Comparison of ENCODE assay signal across 26 cellular contexts in genomic region chrX:72117636-72118215, GRCh38.
"Had no signal": no experiment of that assay in that cellular context is flagged by ENCODE, and none has a peak within 500 bp of the region (broad histone marks: within the 10 kb centered on the region; RNA-seq: fewer than 3 reads in every experiment).

No MANE protein-coding gene starts in this region.

- H2AFZ ChIP-seq: parathyroid adenoma had no signal

- H3K4me3 ChIP-seq: esophagus squamous epithelium, psoas muscle, sigmoid colon, stomach, thyroid gland, upper lobe of left lung, vagina had no signal

- ATAC-seq: activated CD4-positive, CD25-positive, alpha-beta regulatory T cell treated with anti-CD3 and anti-CD28 coated beads, Interleukin-2, amount 50 U/mL, for 24 hours; psoas muscle; stimulated activated naive B cell treated with anti-CD40 and anti-IgM and Interleukin-4, amounts not matched to agents 10 μg/mL and 1 μg/mL and 100 μg/mL, for 72 hours had no signal

- H3K9ac ChIP-seq: parathyroid adenoma had no signal

- H3K79me2 ChIP-seq: parathyroid adenoma had no signal

- DNase-seq: activated CD4-positive, alpha-beta T cell treated with anti-CD3 and anti-CD28 coated beads for 48 hours; activated CD4-positive, alpha-beta T cell treated with anti-CD3 and anti-CD28 coated beads, Interleukin-2, amount 50 U/mL, for 48 hours; activated CD8-positive, alpha-beta memory T cell treated with anti-CD3 and anti-CD28 coated beads, Interleukin-2, amount 50 U/mL, for 4 hours; activated gamma-delta T cell treated with Interleukin-2 at 50 U/mL for 16 hours; activated naive CD4-positive, alpha-beta T cell treated with anti-CD3 and anti-CD28 coated beads, Interleukin-2, amount 50 U/mL, for 16 hours; activated T-cell treated with anti-CD3 and anti-CD28 coated beads, Interleukin-2, amount 50 U/mL, for 1 hour; amniotic stem cell; central memory CD4-positive, alpha-beta T cell; esophagus squamous epithelium; hippocampal formation; naive B cell; occipital lobe; psoas muscle; small intestine; stimulated activated CD4-positive, alpha-beta T cell treated with anti-CD3 and anti-CD28 coated beads, Interleukin-1b, Interleukin-23, amount 100 ng/mL, for 48 hours; stimulated activated naive B cell treated with anti-CD40 and anti-IgM and Interleukin-4, amounts not matched to agents 10 μg/mL and 1 μg/mL and 100 μg/mL, for 72 hours; stomach; T-helper 9 cell; thyroid gland; WERI-Rb-1 had no signal

- H3K36me3 ChIP-seq: esophagus squamous epithelium, sigmoid colon, stomach, thyroid gland, upper lobe of left lung, vagina, WERI-Rb-1 had no signal

- H3K27me3 ChIP-seq: sigmoid colon, stomach, thyroid gland, upper lobe of left lung, vagina had no signal

- H3K27ac ChIP-seq: epithelial cell of prostate, esophagus squamous epithelium, parathyroid adenoma, psoas muscle, sigmoid colon, stomach, thyroid gland, upper lobe of left lung, vagina had no signal

- H3K9me3 ChIP-seq: esophagus squamous epithelium, psoas muscle, sigmoid colon, stomach, thyroid gland, upper lobe of left lung, vagina had no signal
